In genomic region chr4:55948726-55949479, GRCh38 we compare ENCODE assay signal across 8 cellular contexts.
DNase-seq lines count a peak whose midpoint lies in the region; ATAC-seq and TF ChIP-seq lines count a peak whose summit lies in the region.

Gene CEP135, plus strand, starts transcription at chr4:55948945. Its CDS starts 3,186 bp downstream, at chr4:55952131.

- ATAC-seq in GM18519 (IDR thresholded peaks at IDR 0.05; ENCODE audit: low FRiP score, unreplicated experiment) (peak; percentile 56), HG03045 (IDR thresholded peaks at IDR 0.05; ENCODE audit: unreplicated experiment) (peak; percentile 76)

- in situ Hi-C loops in astrocyte of the cerebellum (cut with HindIII; ENCODE audit: low sequenced_read_pairs), result no loop called here

- TF ChIP-seq CTCF in astrocyte of the cerebellum (IDR thresholded peaks at IDR 0.05; ENCODE audit: low read depth, low read length, missing control alignments), result peak; percentile 83

- peak within 1 kb of the TSS; percentile 68 for H3K4me3 ChIP-seq in astrocyte of the cerebellum (ENCODE audit: low read depth, low read length)

- DNase-seq in 8988T (peak; percentile 53), NCI-H2081 (lab: John Stamatoyannopoulos, UW) (peak; percentile 89 to 95), T-helper 9 cell (peak; percentile 86), astrocyte of the cerebellum (ENCODE audit: low read depth) (peak; percentile 84), hippocampal formation (lab: John Stamatoyannopoulos, UW) (peak; percentile 82 to 91), retina (peak; percentile 98)

Comparison
In these comparisons a context has a peak if more than half of its experiments do, and no peak if none do; other contexts are left out.
1. Peak in every context shown above with its lines: DNase-seq, ATAC-seq and H3K4me3 ChIP-seq.